ENCODE assay signal across 29 cellular contexts in genomic region chr21:45706299-45706698, GRCh38.
"Had no signal": no experiment of that assay in that cellular context is flagged by ENCODE, and none has a peak within 500 bp of the region (broad histone marks: within the 10 kb centered on the region; RNA-seq: fewer than 3 reads in every experiment).

No MANE protein-coding gene starts in this region.

- H3K9ac ChIP-seq: parathyroid adenoma had no signal

- H3K36me3 ChIP-seq: ovary, right lobe of liver, sigmoid colon, suprapubic skin, tibial artery, transverse colon, upper lobe of right lung, uterus had no signal

- H3K27ac ChIP-seq: ovary, parathyroid adenoma, psoas muscle, right lobe of liver, sigmoid colon, suprapubic skin, testis, tibial artery, transverse colon, upper lobe of right lung, uterus had no signal

- H3K9me3 Mint-ChIP-seq: stimulated activated memory B cell treated with anti-CD40 and anti-IgM and Interleukin-4, amounts not matched to agents 10 μg/mL and 1 μg/mL and 100 μg/mL, for 72 hours had no signal

- H3K9me3 ChIP-seq: ovary, psoas muscle, right lobe of liver, suprapubic skin, testis, transverse colon, upper lobe of right lung had no signal

- H3K4me1 Mint-ChIP-seq: nephron; stimulated activated memory B cell treated with anti-CD40 and anti-IgM and Interleukin-4, amounts not matched to agents 10 μg/mL and 1 μg/mL and 100 μg/mL, for 72 hours had no signal

- H3K27ac Mint-ChIP-seq: naive B cell; naive thymus-derived CD8-positive, alpha-beta T cell; nephron; progenitor cell of endocrine pancreas; stimulated activated memory B cell treated with anti-CD40 and anti-IgM and Interleukin-4, amounts not matched to agents 10 μg/mL and 1 μg/mL and 100 μg/mL, for 72 hours; type B pancreatic cell had no signal

- H3K4me3 Mint-ChIP-seq: naive thymus-derived CD8-positive, alpha-beta T cell; nephron; stimulated activated memory B cell treated with anti-CD40 and anti-IgM and Interleukin-4, amounts not matched to agents 10 μg/mL and 1 μg/mL and 100 μg/mL, for 72 hours; stimulated activated naive CD8-positive, alpha-beta T cell treated with anti-CD3 and anti-CD28 coated beads, Interleukin-15, amount 100 ng/mL, for 72 hours; type B pancreatic cell had no signal

- H3K27me3 ChIP-seq: ovary, right lobe of liver, sigmoid colon, suprapubic skin, testis, transverse colon, upper lobe of right lung, uterus had no signal

- ATAC-seq: naive thymus-derived CD8-positive, alpha-beta T cell; psoas muscle; right cardiac atrium; right lobe of liver; stimulated activated memory B cell treated with anti-CD40 and anti-IgM and Interleukin-4, amounts not matched to agents 10 μg/mL and 1 μg/mL and 100 μg/mL, for 72 hours; stimulated activated naive CD8-positive, alpha-beta T cell treated with anti-CD3 and anti-CD28 coated beads, Interleukin-15, amount 100 ng/mL, for 72 hours; stimulated activated naive CD8-positive, alpha-beta T cell treated with anti-CD3 and anti-CD28 coated beads, Interleukin-15, Interleukin-2, amounts not matched to agents 100 U/mL and 50 U/mL, for 24 hours; upper lobe of right lung had no signal

- H2AFZ ChIP-seq: parathyroid adenoma had no signal

- H3K4me1 ChIP-seq: parathyroid adenoma, psoas muscle, right lobe of liver, sigmoid colon, suprapubic skin, testis, tibial artery, transverse colon, upper lobe of right lung, uterus had no signal

- H3K36me3 Mint-ChIP-seq: naive thymus-derived CD8-positive, alpha-beta T cell; stimulated activated memory B cell treated with anti-CD40 and anti-IgM and Interleukin-4, amounts not matched to agents 10 μg/mL and 1 μg/mL and 100 μg/mL, for 72 hours; type B pancreatic cell had no signal

- H3K4me3 ChIP-seq: ovary, psoas muscle, right lobe of liver, sigmoid colon, suprapubic skin, testis, tibial artery, transverse colon, upper lobe of right lung, uterus had no signal

- DNase-seq: naive B cell; naive thymus-derived CD8-positive, alpha-beta T cell; occipital lobe; ovary; posterior cingulate gyrus; psoas muscle; right cardiac atrium; right lobe of liver; sigmoid colon; small intestine; stimulated activated CD4-positive, alpha-beta T cell treated with anti-CD3 and anti-CD28 coated beads, Interleukin-15, amount 100 ng/mL, for 24 hours; stimulated activated CD4-positive, alpha-beta T cell treated with anti-CD3 and anti-CD28 coated beads, Interleukin-2, amount 100 ng/mL, for 24 hours; stimulated activated CD4-positive, alpha-beta T cell treated with anti-CD3 and anti-CD28 coated beads, Interleukin-2, amount 100 ng/mL, for 48 hours; stimulated activated CD4-positive, alpha-beta T cell treated with anti-CD3 and anti-CD28 coated beads, Interleukin-4, amount 100 ng/mL, for 24 hours; stimulated activated naive CD4-positive, alpha-beta T cell; stimulated activated naive CD8-positive, alpha-beta T cell treated with anti-CD3 and anti-CD28 coated beads, Interleukin-15, amount 100 ng/mL, for 72 hours; stimulated activated naive CD8-positive, alpha-beta T cell treated with anti-CD3 and anti-CD28 coated beads, Interleukin-15, Interleukin-2, amounts not matched to agents 100 U/mL and 50 U/mL, for 24 hours; substantia nigra; testis; tibial artery; transverse colon; upper lobe of right lung; uterus had no signal
